8 cellular contexts compared by ENCODE assay signal in genomic region chr2:69565431-69565839, GRCh38.
DNase-seq lines count a peak whose midpoint lies in the region; ATAC-seq and TF ChIP-seq lines count a peak whose summit lies in the region.

No MANE protein-coding gene starts in this region.

- H3K9me3 Mint-ChIP-seq in activated T-cell treated with anti-CD3 and anti-CD28 coated beads, Interleukin-2, amount 50 U/mL, for 4 hours, result no peaks in the 10 kb centered on the region

- H3K79me2 ChIP-seq in OCI-LY3 (ENCODE audit: low read length), result no peaks in the 10 kb centered on the region

- H3K4me1 Mint-ChIP-seq in activated T-cell treated with anti-CD3 and anti-CD28 coated beads, Interleukin-2, amount 50 U/mL, for 4 hours (ENCODE audit: low read depth), result peaks cover 92% of the 10 kb centered on the region

- TF ChIP-seq CTCF in GM10248 (IDR thresholded peaks at IDR 0.05; ENCODE audit: control extremely low read depth, extremely low read depth, low read depth, missing control alignments) (peak; percentile 90), HFF-Myc (IDR thresholded peaks at IDR 0.05; ENCODE audit: low read depth, low read length, missing control alignments) (peak; percentile 90), OCI-LY3 (IDR thresholded peaks at IDR 0.05; ENCODE audit: low read depth, low read length) (peak; percentile 88), gastroesophageal sphincter (IDR thresholded peaks at IDR 0.05) (peak; percentile 46 to 70 (median 48)), psoas muscle (IDR thresholded peaks at IDR 0.05) (peak; percentile 53)

- DNase-seq in GM10248 (ENCODE audit: extremely low spot score) (peak; percentile 76), HFF-Myc (ENCODE audit: extremely low read depth, low read depth) (no peak), psoas muscle (peak; percentile 62 to 65), ureter (ENCODE audit: low spot score) (no peak)
- DNase-seq in activated T-cell treated with anti-CD3 and anti-CD28 coated beads, Interleukin-2, amount 50 U/mL, for 4 hours, result peak; percentile 70

- H3K9me3 ChIP-seq in OCI-LY3 (ENCODE audit: insufficient read depth, low read length), result no peaks in the 10 kb centered on the region
- no peaks in the 10 kb centered on the region for H3K9me3 ChIP-seq in gastroesophageal sphincter
- H3K9me3 ChIP-seq in psoas muscle, result no peaks in the 10 kb centered on the region

- H3K4me1 ChIP-seq in OCI-LY3 (ENCODE audit: low read length) (0 out of 2 replicates have a peak, but pooled peaks cover 4% of the 10 kb centered on the region), gastroesophageal sphincter (peaks cover 0 to 36% (median 0%) of the 10 kb centered on the region in 3 donors), psoas muscle (peaks cover 44% of the 10 kb centered on the region)

- no peak for TF ChIP-seq POLR2A in gastroesophageal sphincter (IDR thresholded peaks at IDR 0.05)

- CTCF ChIA-PET in GM10248 (lab: Yijun Ruan, JAX), result interaction anchor here (0.6 to 9.6 kb wide), 77 partner anchors 8 to 1102 kb away, joined by 3 to 195 read pairs (median 5); partner anchors contain the start of genes AAK1 and NFU1

- peaks cover 29% of the 10 kb centered on the region for H3K27me3 ChIP-seq in OCI-LY3 (ENCODE audit: low read depth, low read length)
- no peaks in the 10 kb centered on the region for H3K27me3 ChIP-seq in gastroesophageal sphincter
- no peaks in the 10 kb centered on the region for H3K27me3 ChIP-seq in psoas muscle (ENCODE audit: insufficient read depth in 3 of 3, low read length in 2 of 3)

- peak; percentile 65 to 71 for ATAC-seq in activated T-cell treated with anti-CD3 and anti-CD28 coated beads, Interleukin-2, amount 50 U/mL, for 4 hours
- ATAC-seq in gastroesophageal sphincter, result no peak
- peak; percentile 35 to 63 (median 62) for ATAC-seq in psoas muscle
- no peak for ATAC-seq in GM18511 (IDR thresholded peaks at IDR 0.05; ENCODE audit: unreplicated experiment)

- H2AFZ ChIP-seq in OCI-LY3 (ENCODE audit: low read depth, low read length), result no peak overlapping the region

- intact Hi-C loops in psoas muscle (cut with DNase I), result loop anchor here in 1 of 2 donors (5.0 kb wide), 1 partner anchor 77 kb away; the partner anchor contains the start of gene AAK1

- H3K4me3 ChIP-seq in HFF-Myc (replicated peaks; ENCODE audit: low read depth, low read length), result no peak overlapping the region
- H3K4me3 ChIP-seq in OCI-LY3 (ENCODE audit: low read length), result no peak overlapping the region
- H3K4me3 ChIP-seq in gastroesophageal sphincter, result no peak overlapping the region
- H3K4me3 ChIP-seq in psoas muscle, result no peak overlapping the region

- no peak overlapping the region for H3K27ac ChIP-seq in OCI-LY3 (ENCODE audit: low read length)
- no peak overlapping the region for H3K27ac ChIP-seq in gastroesophageal sphincter
- no peak overlapping the region for H3K27ac ChIP-seq in psoas muscle

- POLR2A ChIA-PET in GM10248 (lab: Yijun Ruan, JAX), result no interaction called here

- no peaks in the 10 kb centered on the region for H3K36me3 ChIP-seq in OCI-LY3 (replicated peaks; ENCODE audit: low read depth, low read length)
- H3K36me3 ChIP-seq in gastroesophageal sphincter, result no peaks in the 10 kb centered on the region
- no peaks in the 10 kb centered on the region for H3K36me3 ChIP-seq in psoas muscle (ENCODE audit: insufficient read depth in 1 of 2, low read depth in 1 of 2)

- no peak overlapping the region for H3K4me3 Mint-ChIP-seq in activated T-cell treated with anti-CD3 and anti-CD28 coated beads, Interleukin-2, amount 50 U/mL, for 4 hours

- H3K27me3 Mint-ChIP-seq in activated T-cell treated with anti-CD3 and anti-CD28 coated beads, Interleukin-2, amount 50 U/mL, for 4 hours (ENCODE audit: low read depth), result no peaks in the 10 kb centered on the region

- no peaks in the 10 kb centered on the region for H3K36me3 Mint-ChIP-seq in activated T-cell treated with anti-CD3 and anti-CD28 coated beads, Interleukin-2, amount 50 U/mL, for 4 hours (ENCODE audit: insufficient read depth)

- TF ChIP-seq EP300 in gastroesophageal sphincter (IDR thresholded peaks at IDR 0.05), result no peak

- WGBS in gastroesophageal sphincter (ENCODE audit: low coverage in 1 of 2), 2 donors, result 67% methylated on average over 1 of the region's 3 CpGs; no CpG with 5 or more reads in 1 of the 2 donors
- 46 to 51% (median 50%) methylated on average over 3 of the region's 3 CpGs for WGBS in psoas muscle, 3 donors

- H3K4me2 ChIP-seq in OCI-LY3 (ENCODE audit: low read length), result no peak overlapping the region

- no peak overlapping the region for H3K9ac ChIP-seq in OCI-LY3 (ENCODE audit: low read length)

- no peaks in the 10 kb centered on the region for H4K20me1 ChIP-seq in OCI-LY3 (ENCODE audit: insufficient read depth, low read length)

Comparison
In these comparisons a context has a peak if more than half of its experiments do, and no peak if none do; other contexts are left out.
1. DNase-seq: peak in GM10248 (single experiment), activated T-cell treated with anti-CD3 and anti-CD28 coated beads, Interleukin-2, amount 50 U/mL, for 4 hours (single experiment) and psoas muscle (2 of 2); none in HFF-Myc (single experiment) and ureter (single experiment).
2. ATAC-seq: peak in activated T-cell treated with anti-CD3 and anti-CD28 coated beads, Interleukin-2, amount 50 U/mL, for 4 hours (2 of 2) and psoas muscle (4 of 4); none in gastroesophageal sphincter (single experiment) and GM18511 (single experiment).
3. Peak in every context shown above with its lines, with median percentiles within 50 percentile points of each other: CTCF ChIP-seq.